In genomic region chr2:23664069-23664788, GRCh38 we compare ENCODE assay signal across 1 cellular context.
TF ChIP-seq lines count a peak whose summit lies in the region.

No MANE protein-coding gene starts in this region.

TF ChIP-seq in HepG2, 621 proteins besides CTCF, POLR2A, EP300 and RAD21 (continued from another document):
- TF ChIP-seq FOXA3 (CRISPR knock-in tag; IDR thresholded peaks at IDR 0.05) (peak; percentile 84), GRHL1 (CRISPR knock-in tag; conservative IDR thresholded peaks at IDR 0.05) (no peak), HOXA3 (CRISPR knock-in tag; IDR thresholded peaks at IDR 0.05) (peak; percentile 22; the same call in 1 of the 2 replicates), HES4 (CRISPR knock-in tag; IDR thresholded peaks at IDR 0.05; ENCODE audit: borderline replicate concordance) (no peak), SP1 (IDR thresholded peaks at IDR 0.05) (no peak), SP1 (CRISPR knock-in tag; IDR thresholded peaks at IDR 0.05) (no peak), NFKB2 (CRISPR knock-in tag; IDR thresholded peaks at IDR 0.05; ENCODE audit: borderline replicate concordance) (no peak), ZNF354B (CRISPR knock-in tag; IDR thresholded peaks at IDR 0.05) (no peak), ZNF598 (CRISPR knock-in tag; IDR thresholded peaks at IDR 0.05; ENCODE audit: borderline replicate concordance) (no peak), RORA (CRISPR knock-in tag; IDR thresholded peaks at IDR 0.05) (no peak), TIGD3 (CRISPR knock-in tag; IDR thresholded peaks at IDR 0.05; ENCODE audit: borderline replicate concordance) (no peak), ZNF615 (CRISPR knock-in tag; IDR thresholded peaks at IDR 0.05; ENCODE audit: borderline replicate concordance) (no peak), ZNF850 (CRISPR knock-in tag; conservative IDR thresholded peaks at IDR 0.05) (no peak), TRAFD1 (CRISPR knock-in tag; IDR thresholded peaks at IDR 0.05; ENCODE audit: borderline replicate concordance) (no peak)
